28 cellular contexts compared by ENCODE assay signal in the genomic region with DNA sequence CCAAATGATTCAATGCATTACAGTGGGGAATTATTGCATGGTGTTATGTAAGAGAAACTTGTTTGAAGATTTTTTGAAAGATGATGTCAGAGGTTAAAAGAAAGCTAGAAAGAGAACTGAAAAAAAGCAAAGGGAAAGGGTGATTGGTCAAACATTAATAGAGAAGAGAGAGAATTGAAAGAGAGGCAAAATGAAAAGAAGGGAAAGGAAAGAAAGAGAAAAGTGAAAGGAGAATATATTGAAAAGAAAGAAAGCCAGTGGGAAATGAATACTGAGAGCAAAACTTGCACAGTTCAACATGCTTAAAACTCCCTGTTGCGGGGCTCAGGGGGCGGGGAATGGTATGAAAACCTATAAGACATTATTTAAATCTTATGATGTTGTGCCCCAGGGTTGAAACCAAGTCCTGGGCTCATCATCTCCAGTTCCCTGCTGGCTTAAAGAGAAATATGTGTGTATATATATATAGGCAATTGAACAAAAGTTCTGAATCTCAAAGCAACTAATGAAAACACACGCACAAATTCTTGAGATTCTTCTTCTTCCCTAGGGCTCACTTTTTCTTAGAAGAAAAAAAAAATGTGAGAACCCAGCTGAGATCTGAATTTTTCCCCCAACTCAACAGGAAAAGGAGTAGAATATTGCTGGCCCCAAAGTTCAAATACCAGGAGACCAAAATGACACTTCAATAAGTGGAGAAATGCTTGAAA.
A peak's percentile ranks its signal among the peaks of the same experiment; 100 is the strongest.
DNase-seq lines count a peak whose midpoint lies in the region; TF ChIP-seq lines count a peak whose summit lies in the region.
"Had no signal": no experiment of that assay in that cellular context is flagged by ENCODE, and none has a peak within 500 bp of the region (broad histone marks: within the 10 kb centered on the region; RNA-seq: fewer than 3 reads in every experiment).

No MANE protein-coding gene starts in this region.

- H2BK20ac ChIP-seq in H9 (ENCODE audit: low read depth, low read length, poor library complexity, severe bottlenecking): no peak overlapping the region

- H3K23ac ChIP-seq in H9 (ENCODE audit: insufficient read length, low read depth, low read length) (no peak overlapping the region), mesenchymal stem cell (ENCODE audit: low read length in 2 of 2) (no peak overlapping the region)

- H4K91ac ChIP-seq in H9 (ENCODE audit: insufficient read length, low read depth, low read length) (no peak overlapping the region), mesenchymal stem cell (ENCODE audit: low read length) (no peak overlapping the region)

- H3K14ac ChIP-seq in H9 (ENCODE audit: insufficient read depth, low read length): no peak overlapping the region
- no peak overlapping the region for H3K14ac ChIP-seq in mesenchymal stem cell (ENCODE audit: low read length in 2 of 2)

- TF ChIP-seq CTCF in H9 (conservative IDR thresholded peaks at IDR 0.05): no peak
- no peak for TF ChIP-seq CTCF in progenitor cell of endocrine pancreas (IDR thresholded peaks at IDR 0.05; ENCODE audit: unreplicated experiment)

- H3K27me3 Mint-ChIP-seq in H9 (ENCODE audit: low read depth): no peaks in the 10 kb centered on the region
- no peaks in the 10 kb centered on the region for H3K27me3 Mint-ChIP-seq in progenitor cell of endocrine pancreas
- H3K27me3 Mint-ChIP-seq: activated naive CD8-positive, alpha-beta T cell treated with anti-CD3 and anti-CD28 coated beads, Interleukin-2, amount 50 U/mL, for 24 hours had no signal

- no peaks in the 10 kb centered on the region for H3K9me3 ChIP-seq in H9 (ENCODE audit: control insufficient read depth, low read depth, low read length)
- no peaks in the 10 kb centered on the region for H3K9me3 ChIP-seq in mesenchymal stem cell (ENCODE audit: control insufficient read depth, low read length)
- H3K9me3 ChIP-seq: BLaER1 treated with 17β-estradiol and CSF1 and Interleukin-3, amounts not matched to agents 10 nM and 100 nM; body of pancreas; neutrophil; upper lobe of left lung had no signal

- H3K4me1 ChIP-seq in H9 (ENCODE audit: insufficient read depth, low read length) (peaks cover 11% of the 10 kb centered on the region), mesenchymal stem cell (ENCODE audit: control insufficient read depth, insufficient read depth, low read depth, low read length) (no peaks in the 10 kb centered on the region)
- H3K4me1 ChIP-seq: BLaER1 treated with 17β-estradiol and CSF1 and Interleukin-3, amounts not matched to agents 10 nM and 100 nM; body of pancreas; upper lobe of left lung had no signal

- H3K36me3 Mint-ChIP-seq in H9 (ENCODE audit: insufficient read depth in 1 of 3, low read depth in 3 of 3) (peaks cover 0 to 2% (median 0%) of the 10 kb centered on the region in 3 experiments; a peak in 3 of 7 replicates), progenitor cell of endocrine pancreas (ENCODE audit: insufficient read depth) (no peaks in the 10 kb centered on the region)
- H3K36me3 Mint-ChIP-seq: stimulated activated effector memory CD8-positive, alpha-beta T cell treated with anti-CD3 and anti-CD28 coated beads, Interleukin-12 subunit alpha, Interleukin-12 subunit beta, amount 100 ng/mL, for 72 hours had no signal

- H3K27ac ChIP-seq in H9 (ENCODE audit: insufficient read length, low read depth, low read length) (peak overlapping the region; percentile 64), mesenchymal stem cell (ENCODE audit: low read length, poor library complexity, severe bottlenecking) (peak overlapping the region; percentile 76)
- H3K27ac ChIP-seq: BLaER1 treated with 17β-estradiol and CSF1 and Interleukin-3, amounts not matched to agents 10 nM and 100 nM; body of pancreas; neutrophil; upper lobe of left lung had no signal

- H3K18ac ChIP-seq in H9 (ENCODE audit: insufficient read length, low read depth, low read length): no peak overlapping the region
- no peak overlapping the region for H3K18ac ChIP-seq in mesenchymal stem cell (ENCODE audit: low read depth in 1 of 2, low read length in 2 of 2)

- H3K27ac Mint-ChIP-seq in H9 (peak overlapping the region; percentile 14 to 92 (median 37); a peak in 6 of 7 replicates), progenitor cell of endocrine pancreas (no peak overlapping the region)
- H3K27ac Mint-ChIP-seq: activated naive CD8-positive, alpha-beta T cell treated with anti-CD3 and anti-CD28 coated beads, Interleukin-2, amount 50 U/mL, for 24 hours; stimulated activated effector memory CD8-positive, alpha-beta T cell treated with anti-CD3 and anti-CD28 coated beads, Interleukin-12 subunit alpha, Interleukin-12 subunit beta, amount 100 ng/mL, for 72 hours had no signal

- no peak overlapping the region for H3K4me3 Mint-ChIP-seq in H9
- H3K4me3 Mint-ChIP-seq in progenitor cell of endocrine pancreas (ENCODE audit: low read depth): no peak overlapping the region
- H3K4me3 Mint-ChIP-seq: activated naive CD8-positive, alpha-beta T cell treated with anti-CD3 and anti-CD28 coated beads, Interleukin-2, amount 50 U/mL, for 24 hours; stimulated activated effector memory CD8-positive, alpha-beta T cell treated with anti-CD3 and anti-CD28 coated beads, Interleukin-12 subunit alpha, Interleukin-12 subunit beta, amount 100 ng/mL, for 72 hours had no signal

- H2BK12ac ChIP-seq in H9 (ENCODE audit: insufficient read length, low read depth, low read length): no peak overlapping the region
- no peak overlapping the region for H2BK12ac ChIP-seq in mesenchymal stem cell (ENCODE audit: low read length in 2 of 2)

- no peak overlapping the region for H2AK5ac ChIP-seq in H9 (ENCODE audit: insufficient read length, low read length)
- H2AK5ac ChIP-seq in mesenchymal stem cell (ENCODE audit: low read length, severe bottlenecking): no peak overlapping the region

- no peak overlapping the region for H2BK120ac ChIP-seq in H9 (ENCODE audit: low read depth, low read length, poor library complexity, severe bottlenecking)
- no peak overlapping the region for H2BK120ac ChIP-seq in mesenchymal stem cell (ENCODE audit: low read depth, low read length)

- no peak overlapping the region for H3K56ac ChIP-seq in H9 (ENCODE audit: insufficient read length, low read depth, low read length)

- H3K4me1 Mint-ChIP-seq in H9: peaks cover 47 to 51% of the 10 kb centered on the region in 2 experiments
- peaks cover 40% of the 10 kb centered on the region for H3K4me1 Mint-ChIP-seq in progenitor cell of endocrine pancreas (ENCODE audit: low read depth)
- H3K4me1 Mint-ChIP-seq: activated naive CD8-positive, alpha-beta T cell treated with anti-CD3 and anti-CD28 coated beads, Interleukin-2, amount 50 U/mL, for 24 hours; stimulated activated effector memory CD8-positive, alpha-beta T cell treated with anti-CD3 and anti-CD28 coated beads, Interleukin-12 subunit alpha, Interleukin-12 subunit beta, amount 100 ng/mL, for 72 hours had no signal

- H2AFZ ChIP-seq in H9 (ENCODE audit: low read length): no peak overlapping the region
- no peak overlapping the region for H2AFZ ChIP-seq in mesenchymal stem cell (ENCODE audit: low read depth, low read length)

- H3K4ac ChIP-seq in H9 (ENCODE audit: low read depth, low read length): no peak overlapping the region
- no peak overlapping the region for H3K4ac ChIP-seq in mesenchymal stem cell (ENCODE audit: low read depth in 1 of 2, low read length in 2 of 2)

- H4K5ac ChIP-seq in H9 (ENCODE audit: insufficient read length, low read depth, low read length): no peak overlapping the region

- no peak overlapping the region for H4K8ac ChIP-seq in H9 (replicated peaks; ENCODE audit: insufficient read length, low read depth, low read length)
- no peak overlapping the region for H4K8ac ChIP-seq in mesenchymal stem cell (ENCODE audit: low read length)

- H3T11ph ChIP-seq in H9 (ENCODE audit: low read length): no peak overlapping the region

- H3K79me1 ChIP-seq in H9 (ENCODE audit: insufficient read depth, low read depth, low read length, poor library complexity, severe bottlenecking) (no peaks in the 10 kb centered on the region), mesenchymal stem cell (replicated peaks; ENCODE audit: low read length, poor library complexity, severe bottlenecking) (no peaks in the 10 kb centered on the region)

- H3K27me3 ChIP-seq in H9 (ENCODE audit: insufficient read depth, low read length) (no peaks in the 10 kb centered on the region), mesenchymal stem cell (ENCODE audit: control insufficient read depth in 1 of 2, insufficient read depth in 1 of 2, low read length in 2 of 2) (no peaks in the 10 kb centered on the region)
- H3K27me3 ChIP-seq: BLaER1 treated with 17β-estradiol and CSF1 and Interleukin-3, amounts not matched to agents 10 nM and 100 nM; body of pancreas; neutrophil; upper lobe of left lung had no signal

- H3K23me2 ChIP-seq in H9 (ENCODE audit: insufficient read length, low read depth, low read length, poor library complexity, severe bottlenecking): no peaks in the 10 kb centered on the region

- H3K9me3 Mint-ChIP-seq in H9: no peaks in the 10 kb centered on the region
- no peaks in the 10 kb centered on the region for H3K9me3 Mint-ChIP-seq in progenitor cell of endocrine pancreas (ENCODE audit: low read depth)

- no peaks in the 10 kb centered on the region for H3K79me2 ChIP-seq in H9 (ENCODE audit: insufficient read depth, low read length)

- no peak overlapping the region for H2BK5ac ChIP-seq in H9 (ENCODE audit: insufficient read length, low read length)
- no peak overlapping the region for H2BK5ac ChIP-seq in mesenchymal stem cell (ENCODE audit: low read depth, low read length, poor library complexity, severe bottlenecking)

- no peak overlapping the region for H3K4me3 ChIP-seq in mesenchymal stem cell (ENCODE audit: insufficient read depth in 1 of 2, low read depth in 1 of 2, low read length in 2 of 2)
- H3K4me3 ChIP-seq: BLaER1 treated with 17β-estradiol and CSF1 and Interleukin-3, amounts not matched to agents 10 nM and 100 nM; body of pancreas; upper lobe of left lung had no signal

- H4K20me1 ChIP-seq in H9 (ENCODE audit: control insufficient read depth, insufficient read depth, insufficient read length): no peaks in the 10 kb centered on the region
- H4K20me1 ChIP-seq: BLaER1 treated with 17β-estradiol and CSF1 and Interleukin-3, amounts not matched to agents 10 nM and 100 nM had no signal

- DNase-seq in H9 (no peak), astrocyte of the hippocampus (ENCODE audit: low read depth, low spot score) (peak; percentile 30), mesenchymal stem cell (no peak), smooth muscle cell of the brain vasculature (ENCODE audit: low read depth, low spot score) (peak; percentile 32), putamen (ENCODE audit: low spot score) (no peak), progenitor cell of endocrine pancreas (ENCODE audit: low spot score, unreplicated experiment) (no peak), COLO829 (ENCODE audit: low spot score) (no peak)
- DNase-seq: activated CD4-positive, alpha-beta T cell treated with anti-CD3 and anti-CD28 coated beads, Interleukin-2, amount 50 U/mL, for 4 hours; activated CD8-positive, alpha-beta memory T cell treated with anti-CD3 and anti-CD28 coated beads, Interleukin-2, amount 50 U/mL, for 4 hours; activated naive CD4-positive, alpha-beta T cell; activated naive CD8-positive, alpha-beta T cell treated with anti-CD3 and anti-CD28 coated beads, Interleukin-2, amount 50 U/mL, for 24 hours; body of pancreas; DND-41; H7; Kasumi-1; mammary epithelial cell; NCI-H1417 treated with DMSO at 0.1 percent for 48 hours; NCI-H2081 treated with DMSO at 0.1 percent for 48 hours; NCI-H2227 treated with DMSO at 0.1 percent for 48 hours; NCI-H526; NK-92 treated with Interleukin-12 subunit alpha and Interleukin-12 subunit beta, amount 100 ng/mL, for 24 hours; Right ventricle myocardium superior; substantia nigra; T-helper 2 cell; upper lobe of left lung had no signal

- H3K4me2 ChIP-seq in H9 (ENCODE audit: insufficient read depth, insufficient read length, low read length) (no peak overlapping the region), mesenchymal stem cell (ENCODE audit: low read length, poor library complexity, severe bottlenecking) (peak overlapping the region; percentile 18)
- H3K4me2 ChIP-seq: BLaER1 treated with 17β-estradiol and CSF1 and Interleukin-3, amounts not matched to agents 10 nM and 100 nM had no signal

- H2BK15ac ChIP-seq in H9 (ENCODE audit: low read depth, low read length) (no peak overlapping the region), mesenchymal stem cell (ENCODE audit: low read depth, poor library complexity, severe bottlenecking) (no peak overlapping the region)

- H3K9ac ChIP-seq in H9 (ENCODE audit: extremely low read depth, insufficient read length, low read length) (no peak overlapping the region), mesenchymal stem cell (ENCODE audit: low read length) (no peak overlapping the region)
- H3K9ac ChIP-seq: BLaER1 treated with 17β-estradiol and CSF1 and Interleukin-3, amounts not matched to agents 10 nM and 100 nM had no signal

- H3K36me3 ChIP-seq in mesenchymal stem cell (ENCODE audit: control insufficient read depth in 1 of 2, insufficient read depth in 2 of 2, low read depth in 1 of 2, low read length in 2 of 2): no peaks in the 10 kb centered on the region
- H3K36me3 ChIP-seq: BLaER1 treated with 17β-estradiol and CSF1 and Interleukin-3, amounts not matched to agents 10 nM and 100 nM; neutrophil; upper lobe of left lung had no signal

- WGBS in H9 (ENCODE audit: extremely low coverage, insufficient read length, low lambda C conversion rate): no CpG with 5 or more reads among the region's 3 CpGs
- WGBS in mesenchymal stem cell: 94% methylated on average over 2 of the region's 3 CpGs

Comparison
In these comparisons a context has a peak if more than half of its experiments do, and no peak if none do; other contexts are left out.
1. DNase-seq: peak in astrocyte of the hippocampus (single experiment) and smooth muscle cell of the brain vasculature (single experiment); none in H9 (single experiment), mesenchymal stem cell (single experiment), putamen (single experiment), progenitor cell of endocrine pancreas (single experiment) and COLO829 (single experiment).